Comparison of ENCODE assay signal across 8 cellular contexts in the genomic region with DNA sequence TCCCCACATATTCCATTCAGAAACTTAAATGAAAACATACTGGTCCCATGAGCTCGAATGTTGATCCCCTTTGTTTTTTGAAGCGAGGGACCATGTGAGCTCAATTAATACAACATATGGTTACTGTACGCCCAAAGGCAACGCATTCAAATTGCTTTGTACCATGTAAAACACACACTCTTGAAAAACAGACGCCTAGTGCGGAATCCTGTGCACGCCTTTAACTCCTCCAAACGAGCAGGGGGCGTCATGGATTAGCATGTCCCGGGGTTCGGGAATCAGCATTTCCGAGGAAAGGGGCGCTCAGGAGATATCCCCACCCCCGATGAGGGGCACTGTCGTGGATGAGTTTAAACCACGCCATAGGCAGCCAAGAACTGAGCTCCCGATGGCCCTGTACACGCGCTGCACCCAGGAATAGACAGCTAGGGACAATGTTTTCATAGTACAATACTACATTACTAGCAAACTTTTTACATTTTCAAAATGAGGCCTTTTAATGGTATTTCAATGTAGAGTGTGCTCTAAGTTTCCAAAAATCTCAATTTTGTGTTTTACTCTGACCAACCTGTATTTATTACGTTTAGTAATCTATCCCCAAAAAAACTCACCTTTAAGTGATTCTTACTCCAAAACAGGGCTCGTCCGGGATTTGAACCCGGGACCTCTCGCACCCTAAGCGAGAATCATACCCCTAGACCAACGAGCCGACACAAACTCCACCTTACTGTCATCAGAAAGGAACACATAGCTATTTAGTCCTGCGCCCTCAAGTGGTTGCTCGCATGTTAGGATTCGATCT. TPM values are rescaled to one million over a fixed set of nuclear protein-coding genes. Genes with fewer than 3 reads are reported as not detected.
DNase-seq lines count a peak whose midpoint lies in the region; ATAC-seq and TF ChIP-seq lines count a peak whose summit lies in the region.

No MANE protein-coding gene starts in this region.

- H3K27me3 ChIP-seq in uterus, result no peaks in the 10 kb centered on the region

- H3K27ac ChIP-seq in uterus, result peak overlapping the region; percentile 92 to 95

- intact Hi-C loops in left ventricle myocardium superior (cut with micrococcal nuclease), result no loop called here
- intact Hi-C loops in uterus (cut with DNase I; ENCODE audit: low total_unique reads), result no loop called here

- no peaks in the 10 kb centered on the region for H3K9me3 ChIP-seq in uterus

- ATAC-seq in HG02798 (IDR thresholded peaks at IDR 0.05; ENCODE audit: poor library complexity, unreplicated experiment) (peak; percentile 50), left ventricle myocardium superior (peak; percentile 60)

- peak; percentile 91 for TF ChIP-seq CTCF in GM12872 (IDR thresholded peaks at IDR 0.05; ENCODE audit: insufficient read depth, low read depth, low read length)
- TF ChIP-seq CTCF in uterus (IDR thresholded peaks at IDR 0.05), result peak; percentile 81 to 92 (median 88)

- peak in 1 of 2 donors; percentile 28 for TF ChIP-seq POLR2A in uterus (IDR thresholded peaks at IDR 0.05)

- H3K36me3 ChIP-seq in uterus, result no peaks in the 10 kb centered on the region

- peak; percentile 83 to 98 (median 96) for DNase-seq in NCI-H1417 (lab: John Stamatoyannopoulos, UW)
- DNase-seq in T follicular helper cell (ENCODE audit: low read depth), result peak; percentile 78
- DNase-seq in amygdala (lab: John Stamatoyannopoulos, UW), result peak; percentile 13 to 95 (median 73)
- DNase-seq in left ventricle myocardium superior, result peak; percentile 82
- peak; percentile 74 for DNase-seq in pulmonary artery endothelial cell (ENCODE audit: low read depth, low spot score)
- peak; percentile 85 to 89 for DNase-seq in uterus

- H3K4me3 ChIP-seq in uterus, result peak overlapping the region; percentile 75 to 94

- no peaks in the 10 kb centered on the region for H3K4me1 ChIP-seq in uterus

RNA-seq across cellular contexts. Expression of a gene that starts 6.7 kb away (rescaled TPM):
- total RNA-seq in left ventricle myocardium superior (34.7 TPM), pulmonary artery endothelial cell (93.7 and 139 TPM in 2 replicates), uterus (100 to 1,000 TPM in 2 of 4 donors, 10 to 100 TPM in 2; 24.3 to 150 (median 82.3) TPM)

Comparison
In these comparisons a context has a peak if more than half of its experiments do, and no peak if none do; other contexts are left out.
1. Peak in every context shown above with its lines: DNase-seq, ATAC-seq, H3K4me3 ChIP-seq and H3K27ac ChIP-seq.